ENCODE assay signal across 10 cellular contexts in genomic region chr2:240622631-240623235, GRCh38. TPM values are rescaled to one million over a fixed set of nuclear protein-coding genes. Genes with fewer than 3 reads are reported as not detected.
DNase-seq lines count a peak whose midpoint lies in the region; ATAC-seq and TF ChIP-seq lines count a peak whose summit lies in the region.
"Had no signal": no experiment of that assay in that cellular context is flagged by ENCODE, and none has a peak within 500 bp of the region (broad histone marks: within the 10 kb centered on the region; RNA-seq: fewer than 3 reads in every experiment).

No MANE protein-coding gene starts in this region.

- TF ChIP-seq CTCF in nephron progenitor cell (IDR thresholded peaks at IDR 0.05) (no peak), glutamatergic neuron (IDR thresholded peaks at IDR 0.05; ENCODE audit: partially characterized antibody, unreplicated experiment) (no peak)

- H3K27me3 ChIP-seq in CD4-positive, CD25-positive, alpha-beta regulatory T cell (ENCODE audit: control insufficient read depth, insufficient read depth, low read length), result no peaks in the 10 kb centered on the region

- peak in 1 of 2 donors; percentile 36 for ATAC-seq in CD4-positive, CD25-positive, alpha-beta regulatory T cell (ENCODE audit: low read depth in 2 of 2)
- ATAC-seq in SK-N-SH treated with all-trans-retinoic acid at 6 μM for 48 hours, result peak; percentile 18; the same call in 2 of the 3 replicates
- ATAC-seq in GM21528 (IDR thresholded peaks at IDR 0.05; ENCODE audit: low FRiP score, unreplicated experiment), result no peak
- ATAC-seq in GM21576 (IDR thresholded peaks at IDR 0.05; ENCODE audit: unreplicated experiment), result no peak

- DNase-seq in CD4-positive, CD25-positive, alpha-beta regulatory T cell, result peak; percentile 23 to 63 (median 59)
- peak; percentile 15 for DNase-seq in activated naive CD4-positive, alpha-beta T cell treated with anti-CD3 and anti-CD28 coated beads, Interleukin-2, amount 50 U/mL, for 16 hours
- DNase-seq in nephron progenitor cell, result no peak
- no peak for DNase-seq in glutamatergic neuron
- no peak for DNase-seq in NCI-H2227 treated with DMSO at 0.1 percent for 48 hours (lab: John Stamatoyannopoulos, UW)
- DNase-seq: SW 1271 had no signal

- peaks cover 0 to 43% (median 21%) of the 10 kb centered on the region in 4 donors for H3K4me1 Mint-ChIP-seq in CD4-positive, CD25-positive, alpha-beta regulatory T cell
- H3K4me1 Mint-ChIP-seq in nephron progenitor cell, result peaks cover 30% of the 10 kb centered on the region
- no peaks in the 10 kb centered on the region for H3K4me1 Mint-ChIP-seq in glutamatergic neuron (ENCODE audit: low read depth, unreplicated experiment)

- H3K36me3 Mint-ChIP-seq in CD4-positive, CD25-positive, alpha-beta regulatory T cell, result peaks cover 7% of the 10 kb centered on the region
- H3K36me3 Mint-ChIP-seq in nephron progenitor cell (ENCODE audit: low read depth) (peaks cover 15% of the 10 kb centered on the region), glutamatergic neuron (ENCODE audit: unreplicated experiment) (peaks cover 9% of the 10 kb centered on the region)

- peak overlapping the region in 2 of 4 donors; percentile 61 to 68 for H3K4me3 Mint-ChIP-seq in CD4-positive, CD25-positive, alpha-beta regulatory T cell
- H3K4me3 Mint-ChIP-seq in nephron progenitor cell (no peak overlapping the region), glutamatergic neuron (ENCODE audit: unreplicated experiment) (no peak overlapping the region)

- no peaks in the 10 kb centered on the region for H3K27me3 Mint-ChIP-seq in CD4-positive, CD25-positive, alpha-beta regulatory T cell
- H3K27me3 Mint-ChIP-seq in nephron progenitor cell (ENCODE audit: low read depth, poor library complexity) (peaks cover 10% of the 10 kb centered on the region), glutamatergic neuron (ENCODE audit: unreplicated experiment) (peaks cover 2% of the 10 kb centered on the region)

- peaks cover 61% of the 10 kb centered on the region for H3K4me1 ChIP-seq in CD4-positive, CD25-positive, alpha-beta regulatory T cell (ENCODE audit: control insufficient read depth, insufficient read depth, low read length, poor library complexity, severe bottlenecking)

- no peaks in the 10 kb centered on the region for H3K36me3 ChIP-seq in CD4-positive, CD25-positive, alpha-beta regulatory T cell (ENCODE audit: control insufficient read depth, insufficient read depth, low read length)

- H3K27ac ChIP-seq in CD4-positive, CD25-positive, alpha-beta regulatory T cell (ENCODE audit: insufficient read depth, low read length, poor library complexity, severe bottlenecking), result peak overlapping the region; percentile 14

- peaks cover 0 to 5% (median 0%) of the 10 kb centered on the region in 7 donors for H3K9me3 Mint-ChIP-seq in CD4-positive, CD25-positive, alpha-beta regulatory T cell
- H3K9me3 Mint-ChIP-seq in nephron progenitor cell (peaks cover 20% of the 10 kb centered on the region), glutamatergic neuron (ENCODE audit: unreplicated experiment) (peaks cover 11% of the 10 kb centered on the region)

- peak overlapping the region; percentile 60 to 85 (median 78) for H3K27ac Mint-ChIP-seq in CD4-positive, CD25-positive, alpha-beta regulatory T cell
- peak overlapping the region; percentile 45 for H3K27ac Mint-ChIP-seq in nephron progenitor cell
- no peak overlapping the region for H3K27ac Mint-ChIP-seq in glutamatergic neuron (ENCODE audit: unreplicated experiment)

- no peak overlapping the region for H3K4me3 ChIP-seq in CD4-positive, CD25-positive, alpha-beta regulatory T cell (ENCODE audit: low read depth, low read length)

- no peaks in the 10 kb centered on the region for H3K9me3 ChIP-seq in CD4-positive, CD25-positive, alpha-beta regulatory T cell (ENCODE audit: control insufficient read depth in 2 of 2, low read length in 2 of 2)

TF ChIP-seq in SK-N-SH treated with all-trans-retinoic acid at 6 μM for 48 hours, 23 proteins besides CTCF, POLR2A, EP300 and RAD21:
- TF ChIP-seq TSHZ2 (CRISPR knock-in tag; IDR thresholded peaks at IDR 0.05), result 0 out of 2 replicates have a peak, but pooled peaks have one; percentile 14
- TF ChIP-seq ZFP3 (CRISPR knock-in tag; IDR thresholded peaks at IDR 0.05), result no peak
- no peak for TF ChIP-seq ESRRG (CRISPR knock-in tag; IDR thresholded peaks at IDR 0.05)
- TF ChIP-seq ZNF565 (CRISPR knock-in tag; conservative IDR thresholded peaks at IDR 0.05; ENCODE audit: low read depth), result no peak
- no peak for TF ChIP-seq GLIS3 (CRISPR knock-in tag; IDR thresholded peaks at IDR 0.05)

RNA-seq across cellular contexts. Expression of gene GPR35, which starts 2.5 kb away (rescaled TPM):
- total RNA-seq in CD4-positive, CD25-positive, alpha-beta regulatory T cell, result 11.0 TPM
- polyA plus RNA-seq in CD4-positive, CD25-positive, alpha-beta regulatory T cell, result under 1 TPM; 0.24 to 0.60 (median 0.40) TPM
- 1.5 TPM for total RNA-seq in glutamatergic neuron (ENCODE audit: unreplicated experiment)
- polyA plus RNA-seq: IgD-negative memory B cell had no signal

RNA-seq across cellular contexts. Expression of gene CAPN10, which starts 36.2 kb away (rescaled TPM):
- 64.6 TPM for total RNA-seq in CD4-positive, CD25-positive, alpha-beta regulatory T cell
- polyA plus RNA-seq in CD4-positive, CD25-positive, alpha-beta regulatory T cell, result 10 to 100 TPM in 1 of 4 donors, 1 to 10 TPM in 3; 6.8 to 12.2 (median 7.8) TPM
- total RNA-seq in glutamatergic neuron (ENCODE audit: unreplicated experiment), result 67.1 TPM

RNA-seq across cellular contexts. Expression of gene RNPEPL1, which starts 54.4 kb away (rescaled TPM):
- 167 TPM for total RNA-seq in CD4-positive, CD25-positive, alpha-beta regulatory T cell
- 10 to 100 TPM; 28.5 to 83.7 (median 52.5) TPM for polyA plus RNA-seq in CD4-positive, CD25-positive, alpha-beta regulatory T cell
- total RNA-seq in glutamatergic neuron (ENCODE audit: unreplicated experiment), result 20.9 TPM

RNA-seq across cellular contexts. Expression of gene AQP12B, which starts 60.0 kb away (rescaled TPM):
- not detected for total RNA-seq in CD4-positive, CD25-positive, alpha-beta regulatory T cell
- polyA plus RNA-seq in CD4-positive, CD25-positive, alpha-beta regulatory T cell, result not detected
- not detected for total RNA-seq in glutamatergic neuron (ENCODE audit: unreplicated experiment)
- polyA plus RNA-seq: IgD-negative memory B cell had no signal

Comparison
In these comparisons a context has a peak if more than half of its experiments do, and no peak if none do; other contexts are left out.
1. DNase-seq: peak in CD4-positive, CD25-positive, alpha-beta regulatory T cell (3 of 3) and activated naive CD4-positive, alpha-beta T cell treated with anti-CD3 and anti-CD28 coated beads, Interleukin-2, amount 50 U/mL, for 16 hours (single experiment); none in nephron progenitor cell (single experiment), glutamatergic neuron (single experiment) and NCI-H2227 treated with DMSO at 0.1 percent for 48 hours (single experiment).